8 cellular contexts compared by ENCODE assay signal in the genomic region with DNA sequence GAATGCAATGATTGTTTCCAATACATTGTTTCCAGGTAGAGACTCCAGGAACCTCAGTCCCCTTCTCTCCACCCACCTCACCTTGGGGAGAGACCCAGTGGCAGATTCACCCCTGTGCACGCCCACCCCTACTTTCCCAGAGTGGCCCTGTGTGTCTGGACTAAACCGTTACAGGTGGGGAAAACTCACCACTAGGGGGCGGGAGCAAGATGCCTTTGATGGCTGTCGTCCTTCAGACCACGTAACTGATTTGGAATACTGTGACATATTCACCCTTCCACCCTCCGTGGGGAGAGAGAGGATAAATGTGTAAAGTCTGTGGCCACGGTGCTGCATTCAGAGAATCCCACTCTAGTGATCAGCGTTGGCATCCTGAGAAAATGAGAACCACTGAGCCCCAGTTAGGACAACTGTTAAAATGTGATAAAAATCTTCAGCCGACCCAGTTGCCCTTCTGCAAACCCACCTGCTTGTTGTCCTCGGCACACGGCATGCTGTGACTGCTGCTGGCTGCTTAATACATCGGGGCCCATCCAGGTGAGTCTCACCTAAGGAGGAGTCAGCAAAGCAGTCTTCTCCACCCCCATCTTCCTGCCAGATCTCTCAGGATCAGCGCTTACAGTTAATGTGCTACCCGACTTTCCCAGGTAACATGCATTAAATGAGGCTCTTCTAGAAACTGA. TPM values are rescaled to one million over a fixed set of nuclear protein-coding genes. Genes with fewer than 3 reads are reported as not detected.
DNase-seq lines count a peak whose midpoint lies in the region; ATAC-seq, FAIRE-seq and TF ChIP-seq lines count a peak whose summit lies in the region.

No MANE protein-coding gene starts in this region.

- DNase-seq in GM12891 (ENCODE audit: insufficient read length, low spot score) (peak; percentile 58), NCI-H748 treated with DMSO at 0.1 percent for 48 hours (lab: John Stamatoyannopoulos, UW) (peak; percentile 49), endothelial cell (ENCODE audit: low spot score) (peak; percentile 85), middle frontal gyrus (ENCODE audit: extremely low spot score, low spot score) (peak; percentile 53)
- peak; percentile 25 to 70 (median 64) for DNase-seq in activated CD8-positive, alpha-beta memory T cell treated with anti-CD3 and anti-CD28 coated beads for 48 hours (ENCODE audit: low read depth in 2 of 3, low spot score in 2 of 3)
- peak; percentile 92 for DNase-seq in stimulated activated CD8-positive, alpha-beta memory T cell treated with anti-CD3 and anti-CD28 coated beads, Interleukin-4, amount 100 ng/mL, for 48 hours

- TF ChIP-seq POLR2A in GM12891 (IDR thresholded peaks at IDR 0.05; ENCODE audit: low read depth, low read length) = no peak

- peaks cover 15% of the 10 kb centered on the region for H3K27me3 Mint-ChIP-seq in endothelial cell (ENCODE audit: unreplicated experiment)

- no peak overlapping the region for H3K27ac Mint-ChIP-seq in endothelial cell (ENCODE audit: unreplicated experiment)

- FAIRE-seq in GM12891 (lab: Jason Lieb, UNC) = peak; percentile 93

- H3K36me3 Mint-ChIP-seq in endothelial cell (ENCODE audit: low read depth, unreplicated experiment) = peaks cover 27% of the 10 kb centered on the region

- H3K4me3 Mint-ChIP-seq in endothelial cell (ENCODE audit: unreplicated experiment) = no peak overlapping the region

- no peak overlapping the region for H3K27ac ChIP-seq in 22Rv1

- peaks cover 2% of the 10 kb centered on the region for H3K4me1 Mint-ChIP-seq in endothelial cell (ENCODE audit: unreplicated experiment)

- TF ChIP-seq CTCF in 22Rv1 (IDR thresholded peaks at IDR 0.05) (peak; percentile 94), endothelial cell (IDR thresholded peaks at IDR 0.05; ENCODE audit: unreplicated experiment) (peak; percentile 94)

- ATAC-seq in HG03139 (IDR thresholded peaks at IDR 0.05; ENCODE audit: unreplicated experiment) = peak; percentile 55

- no peaks in the 10 kb centered on the region for H3K9me3 Mint-ChIP-seq in endothelial cell (ENCODE audit: unreplicated experiment)

TF ChIP-seq in GM12891, 5 proteins besides CTCF, POLR2A, EP300 and RAD21:
- TF ChIP-seq POU2F2 (IDR thresholded peaks at IDR 0.05; ENCODE audit: low read depth, low read length) (no peak), POLR2AphosphoS5 (IDR thresholded peaks at IDR 0.05; ENCODE audit: low read depth, low read length) (no peak), PAX5 (IDR thresholded peaks at IDR 0.05; ENCODE audit: insufficient read depth, low read length, severe bottlenecking) (no peak), TAF1 (IDR thresholded peaks at IDR 0.05; ENCODE audit: low read depth, low read length) (no peak), SPI1 (IDR thresholded peaks at IDR 0.05; ENCODE audit: low read depth, low read length) (no peak)

RNA-seq across cellular contexts. Expression of a gene that starts 41.5 kb away (rescaled TPM):
- polyA plus RNA-seq in GM12891 (2012; ENCODE audit: low read depth, missing spikeins) = 8.7 TPM
- 7.4 TPM for total RNA-seq in endothelial cell (ENCODE audit: unreplicated experiment)
